12 cellular contexts compared by ENCODE assay signal in genomic region chr20:3168079-3168828, GRCh38. TPM values are rescaled to one million over a fixed set of nuclear protein-coding genes. Genes with fewer than 3 reads are reported as not detected.
DNase-seq lines count a peak whose midpoint lies in the region; ATAC-seq lines count a peak whose summit lies in the region.
"Had no signal": no experiment of that assay in that cellular context is flagged by ENCODE, and none has a peak within 500 bp of the region (broad histone marks: within the 10 kb centered on the region; RNA-seq: fewer than 3 reads in every experiment).

No MANE protein-coding gene starts in this region.

- WGBS in thymus = 23% methylated on average over 39 of the region's 39 CpGs

- H3K36me3 ChIP-seq in thymus (ENCODE audit: control insufficient read depth, insufficient read depth) = no peaks in the 10 kb centered on the region
- H3K36me3 ChIP-seq: HAP-1, SJCRH30, thoracic aorta had no signal

- peaks cover 32% of the 10 kb centered on the region for H3K27me3 ChIP-seq in thymus (ENCODE audit: control insufficient read depth, insufficient read depth)
- H3K27me3 ChIP-seq: SJCRH30 had no signal

- peak; percentile 60 for DNase-seq in activated effector memory CD4-positive, alpha-beta T cell treated with anti-CD3 and anti-CD28 coated beads, Interleukin-2, amount 50 U/mL, for 16 hours
- DNase-seq in activated effector memory CD4-positive, alpha-beta T cell treated with Interleukin-2 at 50 U/mL for 16 hours = no peak
- DNase-seq in kidney tubule cell (ENCODE audit: low spot score) = peak; percentile 66
- DNase-seq in Ammon's horn (ENCODE audit: low spot score) = no peak
- DNase-seq in NCI-H2081 treated with DMSO at 0.1 percent for 48 hours (lab: John Stamatoyannopoulos, UW) = no peak
- DNase-seq: SJCRH30 had no signal

- peaks cover 8% of the 10 kb centered on the region for H3K4me1 ChIP-seq in thymus (ENCODE audit: control insufficient read depth, insufficient read depth, low read length)
- H3K4me1 ChIP-seq: HAP-1 had no signal

- H3K27ac ChIP-seq in angular gyrus (ENCODE audit: low read depth, low read length) (peak overlapping the region; percentile 66), thymus (ENCODE audit: low read depth) (no peak overlapping the region)
- H3K27ac ChIP-seq: coronary artery, SJCRH30, thoracic aorta had no signal

- H3K4me3 ChIP-seq in thymus (ENCODE audit: low read length) = peak overlapping the region; percentile 17
- H3K4me3 ChIP-seq: coronary artery, HAP-1, SJCRH30, thoracic aorta had no signal

- H3K9me3 ChIP-seq in thymus (ENCODE audit: control insufficient read depth) = no peaks in the 10 kb centered on the region
- H3K9me3 ChIP-seq: HAP-1, SJCRH30, thoracic aorta had no signal

- no peak for ATAC-seq in HG02678 (IDR thresholded peaks at IDR 0.05; ENCODE audit: unreplicated experiment)

RNA-seq across cellular contexts. Expression of gene LZTS3, which starts 5.1 kb away (rescaled TPM):
- 4.2 TPM for polyA plus RNA-seq in thymus

RNA-seq across cellular contexts. Expression of gene FASTKD5, which starts 8.6 kb away (rescaled TPM):
- 11.6 TPM for polyA plus RNA-seq in thymus

RNA-seq across cellular contexts. Expression of gene UBOX5, which starts 8.6 kb away (rescaled TPM):
- polyA plus RNA-seq in thymus = 4.7 TPM

RNA-seq across cellular contexts. Expression of gene DDRGK1, which starts 36.2 kb away (rescaled TPM):
- 42.7 TPM for polyA plus RNA-seq in thymus

RNA-seq across cellular contexts. Expression of gene ITPA, which starts 41.0 kb away (rescaled TPM):
- polyA plus RNA-seq in thymus = 141 TPM

Comparison
In these comparisons a context has a peak if more than half of its experiments do, and no peak if none do; other contexts are left out.
1. DNase-seq: peak in activated effector memory CD4-positive, alpha-beta T cell treated with anti-CD3 and anti-CD28 coated beads, Interleukin-2, amount 50 U/mL, for 16 hours (single experiment) and kidney tubule cell (single experiment); none in activated effector memory CD4-positive, alpha-beta T cell treated with Interleukin-2 at 50 U/mL for 16 hours (single experiment), Ammon's horn (single experiment) and NCI-H2081 treated with DMSO at 0.1 percent for 48 hours (single experiment).